Comparison of ENCODE assay signal across 3 cellular contexts in the genomic region with DNA sequence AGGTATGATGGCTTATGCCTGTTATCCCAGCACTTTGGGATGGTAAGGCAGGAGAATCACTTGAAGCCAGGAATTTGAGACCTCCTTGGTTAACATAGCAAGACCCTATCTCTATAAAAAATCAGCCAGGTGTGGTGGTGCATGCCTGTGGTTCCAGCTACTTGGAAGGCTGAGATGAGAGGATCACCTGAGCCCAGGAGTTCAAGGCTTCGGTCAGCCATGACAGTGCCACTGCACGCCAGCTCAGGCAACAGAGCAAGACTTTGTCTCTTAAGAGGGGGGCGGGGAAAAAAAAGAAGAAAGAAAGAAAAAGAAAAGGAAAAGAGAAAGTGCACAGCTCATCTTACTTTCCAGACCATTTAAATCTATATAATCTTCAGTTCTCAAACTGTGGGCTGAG.
"Had no signal": no experiment of that assay in that cellular context is flagged by ENCODE, and none has a peak within 500 bp of the region (broad histone marks: within the 10 kb centered on the region; RNA-seq: fewer than 3 reads in every experiment).

No MANE protein-coding gene starts in this region.

- ATAC-seq: GM12878 had no signal

- H3K4me3 ChIP-seq: GM12878 had no signal

- DNase-seq: GDM1, GF-D8 had no signal
